In the genomic region with DNA sequence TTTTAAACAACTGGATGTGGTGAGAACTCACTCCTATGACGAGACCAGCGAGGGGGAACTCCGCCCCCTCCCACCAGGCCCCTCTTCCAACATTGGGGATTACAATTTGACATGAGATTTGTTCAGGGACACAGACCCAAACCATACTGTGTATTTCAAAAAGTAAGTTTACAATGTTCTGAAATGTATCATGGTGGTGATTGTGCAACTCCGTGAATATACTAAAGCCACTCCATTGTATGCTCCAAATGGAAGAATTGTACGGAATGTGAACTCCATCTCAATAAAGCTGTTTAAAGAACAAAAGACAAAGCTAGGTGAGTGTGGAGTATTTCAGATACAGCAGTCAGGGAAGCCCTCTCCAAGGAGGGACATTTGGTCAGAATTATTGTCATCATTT, we compare ENCODE assay signal across 21 cellular contexts.
A peak's percentile ranks its signal among the peaks of the same experiment; 100 is the strongest.
DNase-seq lines count a peak whose midpoint lies in the region; ATAC-seq, FAIRE-seq and TF ChIP-seq lines count a peak whose summit lies in the region.
"Had no signal": no experiment of that assay in that cellular context is flagged by ENCODE, and none has a peak within 500 bp of the region (broad histone marks: within the 10 kb centered on the region; RNA-seq: fewer than 3 reads in every experiment).

No MANE protein-coding gene starts in this region.

- no peak overlapping the region for H2BK120ac ChIP-seq in IMR-90 (ENCODE audit: low read depth, low read length)

- no peaks in the 10 kb centered on the region for H3K79me1 ChIP-seq in IMR-90 (ENCODE audit: low read depth in 1 of 2, low read length in 2 of 2)

- no peak overlapping the region for H3K4me2 ChIP-seq in IMR-90 (ENCODE audit: low read depth, low read length)

- no peaks in the 10 kb centered on the region for H3K9me3 ChIP-seq in IMR-90 (ENCODE audit: control insufficient read depth, insufficient read depth, low read length)
- H3K9me3 ChIP-seq in sigmoid colon, result no peaks in the 10 kb centered on the region
- H3K9me3 ChIP-seq: HAP-1 had no signal

- TF ChIP-seq POLR2A in IMR-90 (IDR thresholded peaks at IDR 0.05; ENCODE audit: low read depth, low read length), result no peak
- no peak for TF ChIP-seq POLR2A in sigmoid colon (IDR thresholded peaks at IDR 0.05)

- no peaks in the 10 kb centered on the region for H3K9me3 Mint-ChIP-seq in stimulated activated naive CD8-positive, alpha-beta T cell treated with anti-CD3 and anti-CD28 coated beads, Interleukin-15, amount 100 ng/mL, for 72 hours
- H3K9me3 Mint-ChIP-seq: HFFc6 had no signal

- peak; percentile 60 for FAIRE-seq in bronchial epithelial cell (lab: Jason Lieb, UNC)
- FAIRE-seq: GM12891, GM18507, H54 had no signal

- no peak overlapping the region for H3K9ac ChIP-seq in IMR-90 (ENCODE audit: low read depth, low read length)

- no peak overlapping the region for H3K4me3 Mint-ChIP-seq in stimulated activated naive CD8-positive, alpha-beta T cell treated with anti-CD3 and anti-CD28 coated beads, Interleukin-15, amount 100 ng/mL, for 72 hours
- H3K4me3 Mint-ChIP-seq: CD4-positive, alpha-beta memory T cell; HFFc6 had no signal

- H4K20me1 ChIP-seq in IMR-90 (ENCODE audit: insufficient read depth, low read length), result no peaks in the 10 kb centered on the region

- H3K27me3 Mint-ChIP-seq in stimulated activated naive CD8-positive, alpha-beta T cell treated with anti-CD3 and anti-CD28 coated beads, Interleukin-15, amount 100 ng/mL, for 72 hours, result no peaks in the 10 kb centered on the region

- H3K4ac ChIP-seq in IMR-90 (ENCODE audit: low read depth, low read length), result no peak overlapping the region

- no peak overlapping the region for H4K5ac ChIP-seq in IMR-90 (ENCODE audit: low read depth, low read length)

- intact Hi-C loops in IMR-90 (cut with micrococcal nuclease), result no loop called here
- intact Hi-C loops in sigmoid colon (cut with DNase I), result no loop called here

- ATAC-seq in IMR-90 (ENCODE audit: low read depth), result no peak
- ATAC-seq in stimulated activated naive CD8-positive, alpha-beta T cell treated with anti-CD3 and anti-CD28 coated beads, Interleukin-15, amount 100 ng/mL, for 72 hours, result no peak

- H3K9me1 ChIP-seq in IMR-90 (ENCODE audit: insufficient read depth, low read length), result 0 out of 2 replicates have a peak, but pooled peaks cover 4% of the 10 kb centered on the region

- no TSS peak for BruUV-seq in IMR-90 (replicated peaks; lab: Mats Ljungman, UMichigan)

- peak overlapping the region; percentile 38; the same call in 1 of the 2 replicates for H3K18ac ChIP-seq in IMR-90 (ENCODE audit: low read depth, low read length)

- no peak overlapping the region for H4K8ac ChIP-seq in IMR-90 (ENCODE audit: low read depth in 2 of 2, low read length in 2 of 2)

- H3K23ac ChIP-seq in IMR-90 (ENCODE audit: low read depth, low read length), result no peak overlapping the region

- H3K14ac ChIP-seq in IMR-90 (replicated peaks; ENCODE audit: low read depth, low read length), result no peak overlapping the region

- peaks cover 17% of the 10 kb centered on the region for H3K4me1 ChIP-seq in IMR-90 (ENCODE audit: control insufficient read depth, insufficient read depth, low read length)
- H3K4me1 ChIP-seq in sigmoid colon, result peaks cover 0 to 46% (median 32%) of the 10 kb centered on the region in 4 donors
- H3K4me1 ChIP-seq: HAP-1 had no signal

- DNase-seq in IMR-90 (peak; percentile 46), bronchial epithelial cell (ENCODE audit: low read depth) (no peak), iris pigment epithelial cell (ENCODE audit: low read depth) (peak; percentile 17), hepatic stellate cell (ENCODE audit: low spot score) (no peak), sigmoid colon (no peak), islet precursor cell (no peak)
- no peak for DNase-seq in stimulated activated naive CD8-positive, alpha-beta T cell treated with anti-CD3 and anti-CD28 coated beads, Interleukin-15, amount 100 ng/mL, for 72 hours
- DNase-seq: C1 segment of cervical spinal cord; Calu3; CD4-positive, alpha-beta memory T cell; COR-L47; DMS53; DMS79 treated with DMSO at 0.1 percent for 48 hours; GF-D8; GOT3; HFFc6 had no signal

- no peak overlapping the region for H3K27ac ChIP-seq in IMR-90 (ENCODE audit: insufficient read depth, low read length)
- H3K27ac ChIP-seq in VCaP, result peak overlapping the region; percentile 72; the same call in 1 of the 2 replicates
- no peak overlapping the region for H3K27ac ChIP-seq in sigmoid colon

- H3K4me3 ChIP-seq in IMR-90 (ENCODE audit: insufficient read depth, low read depth, low read length), result no peak overlapping the region
- H3K4me3 ChIP-seq in bronchial epithelial cell (ENCODE audit: low read depth, low read length), result no peak overlapping the region
- H3K4me3 ChIP-seq in sigmoid colon, result no peak overlapping the region
- H3K4me3 ChIP-seq: HAP-1 had no signal

- CTCF ChIA-PET in IMR-90 (lab: Yijun Ruan, JAX), result no interaction called here

- TF ChIP-seq CTCF in IMR-90 (conservative IDR thresholded peaks at IDR 0.05; ENCODE audit: low read depth, low read length), result no peak
- no peak for TF ChIP-seq CTCF in VCaP (conservative IDR thresholded peaks at IDR 0.05)
- TF ChIP-seq CTCF in bronchial epithelial cell (IDR thresholded peaks at IDR 0.05; ENCODE audit: insufficient read depth, low read length, severe bottlenecking), result no peak
- TF ChIP-seq CTCF in sigmoid colon (IDR thresholded peaks at IDR 0.05), result no peak

- H2BK20ac ChIP-seq in IMR-90 (ENCODE audit: low read depth, low read length), result no peak overlapping the region

- no peaks in the 10 kb centered on the region for H3K4me1 Mint-ChIP-seq in stimulated activated naive CD8-positive, alpha-beta T cell treated with anti-CD3 and anti-CD28 coated beads, Interleukin-15, amount 100 ng/mL, for 72 hours

- H4K91ac ChIP-seq in IMR-90 (ENCODE audit: insufficient read depth, low read depth, low read length), result no peak overlapping the region

- H2BK5ac ChIP-seq in IMR-90 (ENCODE audit: low read depth, low read length, poor library complexity, severe bottlenecking), result no peak overlapping the region

- no peak for TF ChIP-seq EP300 in sigmoid colon (IDR thresholded peaks at IDR 0.05)

- H2AFZ ChIP-seq in IMR-90 (replicated peaks; ENCODE audit: low read length, poor library complexity), result no peak overlapping the region

- H3K27me3 ChIP-seq in IMR-90 (ENCODE audit: control insufficient read depth, insufficient read depth, low read length) (no peaks in the 10 kb centered on the region), bronchial epithelial cell (ENCODE audit: control insufficient read depth, insufficient read depth, low read length) (no peaks in the 10 kb centered on the region), sigmoid colon (no peaks in the 10 kb centered on the region)

- no peak for TF ChIP-seq RAD21 in IMR-90 (IDR thresholded peaks at IDR 0.05; ENCODE audit: low read length)

- WGBS in IMR-90 (ENCODE audit: extremely low coverage in 2 of 2, insufficient read length in 1 of 2), 2 experiments, result no CpG with 5 or more reads among the region's 5 CpGs
- 93 to 96% methylated on average over 5 of the region's 5 CpGs for WGBS in sigmoid colon, 2 donors

- no peak overlapping the region for H2BK15ac ChIP-seq in IMR-90 (ENCODE audit: low read depth, low read length)

- in situ Hi-C loops in IMR-90 (cut with MboI; ENCODE audit: low sequenced_read_pairs), result no loop called here

- H2AK9ac ChIP-seq in IMR-90 (replicated peaks; ENCODE audit: low read depth, low read length, poor library complexity), result no peak overlapping the region

- no peak overlapping the region for H3K56ac ChIP-seq in IMR-90 (ENCODE audit: extremely low read depth, insufficient read depth, low read length)

- peak overlapping the region; percentile 1; the same call in 1 of the 2 replicates for H2AK5ac ChIP-seq in IMR-90 (ENCODE audit: low read depth, low read length)

- H3K27ac Mint-ChIP-seq in stimulated activated naive CD8-positive, alpha-beta T cell treated with anti-CD3 and anti-CD28 coated beads, Interleukin-15, amount 100 ng/mL, for 72 hours, result no peak overlapping the region
- H3K27ac Mint-ChIP-seq: CD4-positive, alpha-beta memory T cell; HFFc6 had no signal

- dilution Hi-C loops in IMR-90 (cut with HindIII; ENCODE audit: low sequenced_read_pairs, unreplicated experiment), result no loop called here

- POLR2A ChIA-PET in IMR-90 (lab: Charles Lee; ENCODE audit: unreplicated experiment), result no interaction called here

- no peaks in the 10 kb centered on the region for H3K36me3 ChIP-seq in IMR-90 (ENCODE audit: control insufficient read depth, insufficient read depth, low read length)
- H3K36me3 ChIP-seq in bronchial epithelial cell (ENCODE audit: control insufficient read depth, insufficient read depth, low read length), result no peaks in the 10 kb centered on the region
- no peaks in the 10 kb centered on the region for H3K36me3 ChIP-seq in sigmoid colon
- H3K36me3 ChIP-seq: HAP-1 had no signal

TF ChIP-seq in IMR-90, 13 proteins besides CTCF, POLR2A, EP300 and RAD21:
- no peak for TF ChIP-seq FOS (IDR thresholded peaks at IDR 0.05; ENCODE audit: low read depth, low read length)
- TF ChIP-seq, protein P1, sequence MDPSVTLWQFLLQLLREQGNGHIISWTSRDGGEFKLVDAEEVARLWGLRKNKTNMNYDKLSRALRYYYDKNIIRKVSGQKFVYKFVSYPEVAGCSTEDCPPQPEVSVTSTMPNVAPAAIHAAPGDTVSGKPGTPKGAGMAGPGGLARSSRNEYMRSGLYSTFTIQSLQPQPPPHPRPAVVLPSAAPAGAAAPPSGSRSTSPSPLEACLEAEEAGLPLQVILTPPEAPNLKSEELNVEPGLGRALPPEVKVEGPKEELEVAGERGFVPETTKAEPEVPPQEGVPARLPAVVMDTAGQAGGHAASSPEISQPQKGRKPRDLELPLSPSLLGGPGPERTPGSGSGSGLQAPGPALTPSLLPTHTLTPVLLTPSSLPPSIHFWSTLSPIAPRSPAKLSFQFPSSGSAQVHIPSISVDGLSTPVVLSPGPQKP (IDR thresholded peaks at IDR 0.05; ENCODE audit: borderline replicate concordance, low read depth, low read length), result no peak
- TF ChIP-seq BHLHE40 (IDR thresholded peaks at IDR 0.05; ENCODE audit: low read depth, low read length), result no peak
- peak; percentile 90 for TF ChIP-seq CEBPB (IDR thresholded peaks at IDR 0.05; ENCODE audit: low read depth, low read length)
TF ChIP-seq in IMR-90: peak in this region for 1.

Comparison
In these comparisons a context has a peak if more than half of its experiments do, and no peak if none do; other contexts are left out.
1. DNase-seq: peak in IMR-90 (single experiment) and iris pigment epithelial cell (single experiment); none in bronchial epithelial cell (single experiment), stimulated activated naive CD8-positive, alpha-beta T cell treated with anti-CD3 and anti-CD28 coated beads, Interleukin-15, amount 100 ng/mL, for 72 hours (0 of 2), hepatic stellate cell (single experiment), sigmoid colon (single experiment) and islet precursor cell (single experiment).